ENCODE assay signal across 8 cellular contexts in the genomic region with DNA sequence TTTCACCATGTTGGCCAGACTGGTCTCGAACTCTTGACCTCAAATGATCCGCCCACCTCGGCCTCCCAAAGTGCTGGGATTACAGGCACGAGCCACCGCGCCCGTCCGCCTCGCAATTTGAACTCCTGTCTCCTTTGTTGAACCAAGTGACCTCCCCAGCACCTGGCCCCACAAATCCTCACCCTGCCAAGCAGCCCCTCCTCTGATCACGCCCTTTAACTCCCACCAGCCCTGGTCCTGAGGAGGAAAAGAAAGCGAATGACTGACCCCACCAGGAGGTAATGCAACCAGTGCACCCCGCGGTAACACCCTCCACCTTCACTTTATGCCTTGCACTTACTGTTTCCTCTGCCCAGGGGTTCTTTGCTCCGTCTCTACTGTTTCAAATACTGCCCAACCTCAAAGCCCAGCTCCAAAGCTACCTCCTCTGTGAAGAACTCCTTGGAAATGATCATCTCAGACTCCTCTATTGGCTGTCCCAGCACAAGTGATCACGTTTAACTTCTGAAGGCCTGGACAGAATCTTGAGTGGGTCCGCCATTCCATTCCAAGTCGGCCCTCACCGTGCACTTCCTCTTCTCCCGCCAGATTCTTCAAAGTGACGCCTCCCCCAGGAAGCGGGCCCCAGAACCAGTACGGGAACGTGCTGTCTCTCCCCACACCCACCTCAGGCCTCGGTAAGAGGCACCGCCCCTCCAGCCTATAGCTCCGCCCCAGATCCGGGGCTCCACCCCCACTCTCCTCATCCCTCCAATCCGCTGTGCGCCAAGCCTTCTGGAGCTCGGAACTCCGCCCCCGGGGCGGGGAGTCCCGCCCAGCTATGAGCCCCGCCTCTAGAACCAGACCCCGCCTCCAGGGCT. TPM values are rescaled to one million over a fixed set of nuclear protein-coding genes. Genes with fewer than 3 reads are reported as not detected.
A peak's percentile ranks its signal among the peaks of the same experiment; 100 is the strongest.
DNase-seq lines count a peak whose midpoint lies in the region; ATAC-seq and TF ChIP-seq lines count a peak whose summit lies in the region.

No MANE protein-coding gene starts in this region.

- ATAC-seq in HG02938 (IDR thresholded peaks at IDR 0.05; ENCODE audit: unreplicated experiment) (peak; percentile 74), PC-3 (peak; percentile 11; the same call in 1 of the 2 replicates)
- ATAC-seq in stimulated activated naive CD8-positive, alpha-beta T cell treated with anti-CD3 and anti-CD28 coated beads, Interleukin-15, amount 100 ng/mL, for 72 hours: peak; percentile 97

- DNase-seq in GM13976 (ENCODE audit: low spot score): peak; percentile 96
- DNase-seq in PC-3: peak; percentile 29
- DNase-seq in activated T-cell treated with anti-CD3 and anti-CD28 coated beads, Interleukin-2, amount 50 U/mL, for 48 hours: peak; percentile 96 to 97
- DNase-seq in fibroblast of pulmonary artery (ENCODE audit: low read depth): peak; percentile 77
- peak; percentile 69 for DNase-seq in neural progenitor cell (ENCODE audit: low spot score)
- DNase-seq in stimulated activated naive CD8-positive, alpha-beta T cell treated with anti-CD3 and anti-CD28 coated beads, Interleukin-15, amount 100 ng/mL, for 72 hours: peak; percentile 91 to 94
- DNase-seq in HPDE6-E6E7 (ENCODE audit: extremely low spot score): no peak

- H3K4me2 ChIP-seq in PC-3 (ENCODE audit: low read length) (no peak overlapping the region), neural progenitor cell (no peak overlapping the region)

- H3K9ac ChIP-seq in PC-3 (ENCODE audit: low read length) (no peak overlapping the region), neural progenitor cell (no peak overlapping the region)

- CTCF ChIA-PET in PC-3 (lab: Charles Lee): no interaction called here

- H2AFZ ChIP-seq in PC-3 (ENCODE audit: low read length) (no peak overlapping the region), neural progenitor cell (replicated peaks) (no peak overlapping the region)

- intact Hi-C loops in PC-3 (cut with micrococcal nuclease): no loop called here

- H3K79me2 ChIP-seq in PC-3 (ENCODE audit: low read length): no peaks in the 10 kb centered on the region
- H3K79me2 ChIP-seq in neural progenitor cell (ENCODE audit: low read depth): no peaks in the 10 kb centered on the region

- H3K27me3 Mint-ChIP-seq in neural progenitor cell (ENCODE audit: insufficient read depth, low read depth): peaks cover 9% of the 10 kb centered on the region
- no peaks in the 10 kb centered on the region for H3K27me3 Mint-ChIP-seq in stimulated activated naive CD8-positive, alpha-beta T cell treated with anti-CD3 and anti-CD28 coated beads, Interleukin-15, amount 100 ng/mL, for 72 hours

- H3K9me3 ChIP-seq in PC-3 (ENCODE audit: low read length): no peaks in the 10 kb centered on the region
- H3K9me3 ChIP-seq in neural progenitor cell (ENCODE audit: low read depth): no peaks in the 10 kb centered on the region

- no peak overlapping the region for H3K4me3 Mint-ChIP-seq in neural progenitor cell
- H3K4me3 Mint-ChIP-seq in stimulated activated naive CD8-positive, alpha-beta T cell treated with anti-CD3 and anti-CD28 coated beads, Interleukin-15, amount 100 ng/mL, for 72 hours: peak overlapping the region; percentile 74 to 78

- H3K27ac ChIP-seq in PC-3 (ENCODE audit: low read length) (no peak overlapping the region), neural progenitor cell (no peak overlapping the region)

- peaks cover 10% of the 10 kb centered on the region for H3K4me1 Mint-ChIP-seq in neural progenitor cell
- H3K4me1 Mint-ChIP-seq in stimulated activated naive CD8-positive, alpha-beta T cell treated with anti-CD3 and anti-CD28 coated beads, Interleukin-15, amount 100 ng/mL, for 72 hours: peaks cover 35% of the 10 kb centered on the region

- H3K9me3 Mint-ChIP-seq in neural progenitor cell: no peaks in the 10 kb centered on the region
- H3K9me3 Mint-ChIP-seq in stimulated activated naive CD8-positive, alpha-beta T cell treated with anti-CD3 and anti-CD28 coated beads, Interleukin-15, amount 100 ng/mL, for 72 hours: no peaks in the 10 kb centered on the region

- no peak overlapping the region for H3K27ac Mint-ChIP-seq in neural progenitor cell
- peak overlapping the region in 1 of 2 donors; percentile 54 for H3K27ac Mint-ChIP-seq in stimulated activated naive CD8-positive, alpha-beta T cell treated with anti-CD3 and anti-CD28 coated beads, Interleukin-15, amount 100 ng/mL, for 72 hours

- no peak overlapping the region for H3K4me3 ChIP-seq in PC-3 (ENCODE audit: low read length)
- peak overlapping the region; percentile 15 for H3K4me3 ChIP-seq in fibroblast of pulmonary artery (replicated peaks; ENCODE audit: low read depth, low read length)
- no peak overlapping the region for H3K4me3 ChIP-seq in neural progenitor cell

- POLR2A ChIA-PET in PC-3 (lab: Charles Lee; ENCODE audit: unreplicated experiment): no interaction called here

- H3K9me2 ChIP-seq in PC-3 (replicated peaks; ENCODE audit: low read length): no peaks in the 10 kb centered on the region

- H3K27me3 ChIP-seq in PC-3 (ENCODE audit: low read length) (no peaks in the 10 kb centered on the region), neural progenitor cell (no peaks in the 10 kb centered on the region)

- H3K4me1 ChIP-seq in PC-3 (ENCODE audit: insufficient read depth, low read length) (no peaks in the 10 kb centered on the region), neural progenitor cell (peaks cover 3% of the 10 kb centered on the region)

- H3K36me3 ChIP-seq in PC-3 (ENCODE audit: low read depth, low read length): no peaks in the 10 kb centered on the region
- no peaks in the 10 kb centered on the region for H3K36me3 ChIP-seq in neural progenitor cell

- H3K36me3 Mint-ChIP-seq in neural progenitor cell: no peaks in the 10 kb centered on the region

- no TSS peak for BruUV-seq in PC-3 (replicated peaks; lab: Mats Ljungman, UMichigan)

- no peaks in the 10 kb centered on the region for H3F3A ChIP-seq in PC-3 (ENCODE audit: low read length, unreplicated experiment)
- peaks cover 2% of the 10 kb centered on the region for H3F3A ChIP-seq in neural progenitor cell (ENCODE audit: low read depth)

- H4K20me1 ChIP-seq in PC-3 (ENCODE audit: low read length) (no peaks in the 10 kb centered on the region), neural progenitor cell (ENCODE audit: low read depth) (no peaks in the 10 kb centered on the region)

- TF ChIP-seq CTCF in GM13976 (IDR thresholded peaks at IDR 0.05; ENCODE audit: borderline replicate concordance, control extremely low read depth, extremely low read depth, insufficient read depth, missing control alignments): no peak
- no peak for TF ChIP-seq CTCF in PC-3 (conservative IDR thresholded peaks at IDR 0.05; ENCODE audit: low read depth, low read length)
- TF ChIP-seq CTCF in fibroblast of pulmonary artery (IDR thresholded peaks at IDR 0.05; ENCODE audit: low read length, missing control alignments): no peak
- TF ChIP-seq CTCF in neural progenitor cell (IDR thresholded peaks at IDR 0.05): no peak

- in situ Hi-C loops in GM13976 (cut with MboI; ENCODE audit: low sequenced_read_pairs, unreplicated experiment): no loop called here

RNA-seq across cellular contexts. Expression of a gene that starts 4.4 kb away (rescaled TPM):
- total RNA-seq in PC-3 (2014; rRNA removed): not detected in 2 replicates
- total RNA-seq in neural progenitor cell (ENCODE audit: low replicate concordance): 0.15 TPM in 1 of 2 replicates, not detected in the other

RNA-seq across cellular contexts. Expression of a gene that starts 11.1 kb away (rescaled TPM):
- total RNA-seq in PC-3 (2014; rRNA removed) (40.2 and 43.3 TPM in 2 replicates), neural progenitor cell (ENCODE audit: low replicate concordance) (9.1 and 22.0 TPM in 2 replicates)

RNA-seq across cellular contexts. Expression of a gene that starts 14.6 kb away (rescaled TPM):
- 33.3 and 43.9 TPM in 2 replicates for total RNA-seq in PC-3 (2014; rRNA removed)
- 33.2 and 58.4 TPM in 2 replicates for total RNA-seq in neural progenitor cell (ENCODE audit: low replicate concordance)

RNA-seq across cellular contexts. Expression of a gene that starts 38.4 kb away (rescaled TPM):
- 44.8 and 50.6 TPM in 2 replicates for total RNA-seq in PC-3 (2014; rRNA removed)
- total RNA-seq in neural progenitor cell (ENCODE audit: low replicate concordance): 11.6 and 31.8 TPM in 2 replicates

RNA-seq across cellular contexts. Expression of a gene that starts 48.7 kb away (rescaled TPM):
- 0.29 and 1.0 TPM in 2 replicates for total RNA-seq in PC-3 (2014; rRNA removed)
- 2.9 TPM in 1 of 2 replicates, not detected in the other for total RNA-seq in neural progenitor cell (ENCODE audit: low replicate concordance)

Comparison
In these comparisons a context has a peak if more than half of its experiments do, and no peak if none do; other contexts are left out.
1. ATAC-seq: peak in every context shown above with its lines; median percentile 97 in stimulated activated naive CD8-positive, alpha-beta T cell treated with anti-CD3 and anti-CD28 coated beads, Interleukin-15, amount 100 ng/mL, for 72 hours; 74 in HG02938; 11 in PC-3.